In the genomic region with DNA sequence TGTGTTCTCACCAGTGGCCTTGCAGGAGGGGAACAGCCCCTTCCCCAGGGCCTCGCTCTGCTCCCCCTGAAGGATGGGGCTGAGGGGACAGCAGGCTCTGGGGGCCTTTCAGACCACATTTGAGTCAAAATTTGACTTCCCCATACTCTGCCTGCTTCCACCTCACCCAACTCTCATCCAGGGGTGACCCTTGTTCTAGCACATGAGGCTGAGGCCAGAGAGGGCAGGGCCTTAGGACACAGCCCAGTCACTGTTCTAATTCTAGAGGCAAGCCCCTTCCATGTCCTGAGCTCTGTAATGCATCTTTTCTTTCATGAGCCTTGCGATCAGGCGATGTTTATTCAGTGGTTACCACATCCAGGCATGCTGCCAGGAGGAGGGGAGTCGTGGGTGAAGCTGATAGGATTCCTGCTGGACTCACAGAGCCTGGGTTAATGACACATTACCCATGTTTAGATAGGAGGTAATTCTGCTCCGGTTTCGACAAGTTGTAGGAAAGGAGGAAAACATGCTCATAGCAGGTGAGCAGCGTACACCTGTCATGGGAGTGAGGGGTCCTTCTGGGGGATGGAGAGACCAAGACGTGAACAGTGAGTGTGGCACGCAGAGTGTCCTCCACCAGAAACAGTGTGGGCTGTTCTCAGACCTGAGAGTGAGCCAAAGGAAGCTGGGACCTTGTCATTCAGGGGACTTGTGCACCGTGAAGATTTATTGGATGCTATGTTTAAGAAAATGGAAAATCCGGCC, we compare ENCODE assay signal across 1 cellular context.
A peak's percentile ranks its signal among the peaks of the same experiment; 100 is the strongest.
TF ChIP-seq lines count a peak whose summit lies in the region.

No MANE protein-coding gene starts in this region.

TF ChIP-seq in A549, 52 proteins besides CTCF, POLR2A, EP300 and RAD21 (continued from another document):
- TF ChIP-seq, protein P1, sequence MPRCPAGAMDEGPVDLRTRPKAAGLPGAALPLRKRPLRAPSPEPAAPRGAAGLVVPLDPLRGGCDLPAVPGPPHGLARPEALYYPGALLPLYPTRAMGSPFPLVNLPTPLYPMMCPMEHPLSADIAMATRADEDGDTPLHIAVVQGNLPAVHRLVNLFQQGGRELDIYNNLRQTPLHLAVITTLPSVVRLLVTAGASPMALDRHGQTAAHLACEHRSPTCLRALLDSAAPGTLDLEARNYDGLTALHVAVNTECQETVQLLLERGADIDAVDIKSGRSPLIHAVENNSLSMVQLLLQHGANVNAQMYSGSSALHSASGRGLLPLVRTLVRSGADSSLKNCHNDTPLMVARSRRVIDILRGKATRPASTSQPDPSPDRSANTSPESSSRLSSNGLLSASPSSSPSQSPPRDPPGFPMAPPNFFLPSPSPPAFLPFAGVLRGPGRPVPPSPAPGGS (IDR thresholded peaks at IDR 0.05): 0 out of 3 replicates have a peak, but pooled peaks have one; percentile 36
- TF ChIP-seq NPAS2 (CRISPR knock-in tag; IDR thresholded peaks at IDR 0.05; ENCODE audit: borderline replicate concordance): no peak
- TF ChIP-seq KDM5A (IDR thresholded peaks at IDR 0.05): no peak
- TF ChIP-seq SMC3 (IDR thresholded peaks at IDR 0.05): no peak
- TF ChIP-seq JUN (IDR thresholded peaks at IDR 0.05): no peak; a peak in 1 of 5 replicates
- no peak for TF ChIP-seq RARB (CRISPR knock-in tag; IDR thresholded peaks at IDR 0.05)
- TF ChIP-seq PHF8 (IDR thresholded peaks at IDR 0.05; ENCODE audit: borderline replicate concordance, low read depth): no peak
- TF ChIP-seq, protein P2, sequence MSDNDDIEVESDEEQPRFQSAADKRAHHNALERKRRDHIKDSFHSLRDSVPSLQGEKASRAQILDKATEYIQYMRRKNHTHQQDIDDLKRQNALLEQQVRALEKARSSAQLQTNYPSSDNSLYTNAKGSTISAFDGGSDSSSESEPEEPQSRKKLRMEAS (IDR thresholded peaks at IDR 0.05): peak; percentile 77
- no peak for TF ChIP-seq KDM1A (IDR thresholded peaks at IDR 0.05; ENCODE audit: low read depth)
- TF ChIP-seq, protein P3, sequence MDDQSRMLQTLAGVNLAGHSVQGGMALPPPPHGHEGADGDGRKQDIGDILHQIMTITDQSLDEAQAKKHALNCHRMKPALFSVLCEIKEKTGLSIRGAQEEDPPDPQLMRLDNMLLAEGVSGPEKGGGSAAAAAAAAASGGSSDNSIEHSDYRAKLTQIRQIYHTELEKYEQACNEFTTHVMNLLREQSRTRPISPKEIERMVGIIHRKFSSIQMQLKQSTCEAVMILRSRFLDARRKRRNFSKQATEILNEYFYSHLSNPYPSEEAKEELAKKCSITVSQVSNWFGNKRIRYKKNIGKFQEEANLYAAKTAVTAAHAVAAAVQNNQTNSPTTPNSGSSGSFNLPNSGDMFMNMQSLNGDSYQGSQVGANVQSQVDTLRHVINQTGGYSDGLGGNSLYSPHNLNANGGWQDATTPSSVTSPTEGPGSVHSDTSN (IDR thresholded peaks at IDR 0.05): no peak; the same call in none of the 2 replicates
- peak; percentile 55; the same call in 1 of the 2 replicates for TF ChIP-seq MYC (IDR thresholded peaks at IDR 0.05; ENCODE audit: borderline replicate concordance, low read length)
- TF ChIP-seq, protein P4, sequence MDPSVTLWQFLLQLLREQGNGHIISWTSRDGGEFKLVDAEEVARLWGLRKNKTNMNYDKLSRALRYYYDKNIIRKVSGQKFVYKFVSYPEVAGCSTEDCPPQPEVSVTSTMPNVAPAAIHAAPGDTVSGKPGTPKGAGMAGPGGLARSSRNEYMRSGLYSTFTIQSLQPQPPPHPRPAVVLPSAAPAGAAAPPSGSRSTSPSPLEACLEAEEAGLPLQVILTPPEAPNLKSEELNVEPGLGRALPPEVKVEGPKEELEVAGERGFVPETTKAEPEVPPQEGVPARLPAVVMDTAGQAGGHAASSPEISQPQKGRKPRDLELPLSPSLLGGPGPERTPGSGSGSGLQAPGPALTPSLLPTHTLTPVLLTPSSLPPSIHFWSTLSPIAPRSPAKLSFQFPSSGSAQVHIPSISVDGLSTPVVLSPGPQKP (IDR thresholded peaks at IDR 0.05; ENCODE audit: low read depth, low read length): no peak
- TF ChIP-seq CEBPB (IDR thresholded peaks at IDR 0.05): peak; percentile 65 to 93; a peak in 3 of 4 replicates
- no peak for TF ChIP-seq CHD4 (IDR thresholded peaks at IDR 0.05; ENCODE audit: borderline replicate concordance)
- no peak for TF ChIP-seq CBX2 (IDR thresholded peaks at IDR 0.05; ENCODE audit: borderline replicate concordance, low read depth)
- TF ChIP-seq RCOR1 (IDR thresholded peaks at IDR 0.05; ENCODE audit: low read depth, low read length): no peak
- 0 out of 2 replicates have a peak, but pooled peaks have one; percentile 29 for TF ChIP-seq POLR2AphosphoS2 (conservative IDR thresholded peaks at IDR 0.05; ENCODE audit: low read length)
- TF ChIP-seq, protein P5, sequence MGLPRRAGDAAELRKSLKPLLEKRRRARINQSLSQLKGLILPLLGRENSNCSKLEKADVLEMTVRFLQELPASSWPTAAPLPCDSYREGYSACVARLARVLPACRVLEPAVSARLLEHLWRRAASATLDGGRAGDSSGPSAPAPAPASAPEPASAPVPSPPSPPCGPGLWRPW (IDR thresholded peaks at IDR 0.05): no peak
- no peak for TF ChIP-seq HOXB5 (CRISPR knock-in tag; IDR thresholded peaks at IDR 0.05)
- no peak for TF ChIP-seq NFE2L2 (conservative IDR thresholded peaks at IDR 0.05; ENCODE audit: low read length)
- TF ChIP-seq EHF (CRISPR knock-in tag; IDR thresholded peaks at IDR 0.05): no peak
- no peak for TF ChIP-seq FOXS1 (CRISPR knock-in tag; IDR thresholded peaks at IDR 0.05)
- no peak for TF ChIP-seq EHMT2 (IDR thresholded peaks at IDR 0.05; ENCODE audit: low read depth)
- no peak for TF ChIP-seq TFCP2L1 (CRISPR knock-in tag; IDR thresholded peaks at IDR 0.05)
- no peak; the same call in 1 of the 2 replicates for TF ChIP-seq GATA3 (IDR thresholded peaks at IDR 0.05; ENCODE audit: borderline replicate concordance)
- TF ChIP-seq FOSB (CRISPR knock-in tag; IDR thresholded peaks at IDR 0.05): 0 out of 2 replicates have a peak, but pooled peaks have one; percentile 11
- TF ChIP-seq CBX8 (IDR thresholded peaks at IDR 0.05): no peak
